20 cellular contexts compared by ENCODE assay signal in genomic region chr17:21345236-21345635, GRCh38. TPM values are rescaled to one million over a fixed set of nuclear protein-coding genes. Genes with fewer than 3 reads are reported as not detected.
DNase-seq lines count a peak whose midpoint lies in the region; ATAC-seq, FAIRE-seq and TF ChIP-seq lines count a peak whose summit lies in the region.
"Had no signal": no experiment of that assay in that cellular context is flagged by ENCODE, and none has a peak within 500 bp of the region (broad histone marks: within the 10 kb centered on the region; RNA-seq: fewer than 3 reads in every experiment).

No MANE protein-coding gene starts in this region.

- no peak for FAIRE-seq in GM12891 (lab: Jason Lieb, UNC)
- FAIRE-seq: K562 had no signal

- peak overlapping the region in 10 of 11 experiments; percentile 35 to 87 (median 70); a peak in 18 of 22 replicates for H3K4me2 ChIP-seq in BLaER1 treated with 17β-estradiol and CSF1 and Interleukin-3, amounts not matched to agents 10 nM and 100 nM
- peak overlapping the region; percentile 71 for H3K4me2 ChIP-seq in Karpas-422 (ENCODE audit: low read depth, low read length, poor library complexity, severe bottlenecking)

- DNase-seq in Karpas-422 (peak; percentile 80), coronary artery (ENCODE audit: low spot score) (peak; percentile 67), posterior vena cava (ENCODE audit: low spot score) (peak; percentile 72), GM12891 (ENCODE audit: insufficient read length, low spot score) (no peak)
- DNase-seq in stimulated activated CD4-positive, alpha-beta T cell treated with anti-CD3 and anti-CD28 coated beads, Interleukin-4, amount 100 ng/mL, for 4 hours: no peak
- DNase-seq: activated CD4-positive, alpha-beta T cell treated with anti-CD3 and anti-CD28 coated beads, Interleukin-2, amount 50 U/mL, for 48 hours; DND-41; heart right ventricle; mesendoderm; MV-4-11; NCI-H187 treated with DMSO at 0.1 percent for 48 hours; NCI-H446 treated with DMSO at 0.1 percent for 48 hours; SHP77 treated with DMSO at 0.1 percent for 48 hours; stimulated activated CD4-positive, alpha-beta T cell treated with anti-CD3 and anti-CD28 coated beads, Interleukin-12 subunit alpha, Interleukin-12 subunit beta, amount 100 ng/mL, for 4 hours; T-helper 2 cell had no signal

- ATAC-seq in esophagus mucosa: no peak
- ATAC-seq: activated naive CD4-positive, alpha-beta T cell treated with anti-CD3 and anti-CD28 coated beads, Interleukin-2, amount 50 U/mL, for 72 hours; K562 had no signal

- H3K27ac ChIP-seq in BLaER1 treated with 17β-estradiol and CSF1 and Interleukin-3, amounts not matched to agents 10 nM and 100 nM: peak overlapping the region in 4 of 11 experiments; percentile 15 to 42 (median 23); a peak in 3 of 22 replicates
- H3K27ac ChIP-seq in Karpas-422 (ENCODE audit: low read length) (peak overlapping the region; percentile 93), coronary artery (no peak overlapping the region)
- H3K27ac ChIP-seq: heart right ventricle, VCaP had no signal

- H4K20me1 ChIP-seq in BLaER1 treated with 17β-estradiol and CSF1 and Interleukin-3, amounts not matched to agents 10 nM and 100 nM: no peaks in the 10 kb centered on the region
- no peaks in the 10 kb centered on the region for H4K20me1 ChIP-seq in Karpas-422 (ENCODE audit: insufficient read depth, low read depth, low read length)

- no peak for TF ChIP-seq POLR2A in GM12891 (IDR thresholded peaks at IDR 0.05; ENCODE audit: low read depth, low read length)

- H3K9me2 ChIP-seq in Karpas-422 (replicated peaks; ENCODE audit: insufficient read depth, low read length): no peaks in the 10 kb centered on the region

- no peak for TF ChIP-seq CTCF in coronary artery (IDR thresholded peaks at IDR 0.05)

- H3K4me3 ChIP-seq in BLaER1 treated with 17β-estradiol and CSF1 and Interleukin-3, amounts not matched to agents 10 nM and 100 nM: no peak overlapping the region; a peak in 1 of 20 replicates
- H3K4me3 ChIP-seq in Karpas-422 (ENCODE audit: low read length) (peak overlapping the region; percentile 52), coronary artery (no peak overlapping the region)
- H3K4me3 ChIP-seq: heart right ventricle, K562 had no signal

- intact Hi-C loops in posterior vena cava (cut with DNase I): no loop called here

- H3K79me2 ChIP-seq in Karpas-422 (ENCODE audit: low read length): no peaks in the 10 kb centered on the region

- H2AFZ ChIP-seq in Karpas-422 (ENCODE audit: low read length): peak overlapping the region; percentile 83; the same call in 1 of the 2 replicates

- peak overlapping the region in 4 of 11 experiments; percentile 8 to 46 (median 17); a peak in 1 of 22 replicates for H3K9ac ChIP-seq in BLaER1 treated with 17β-estradiol and CSF1 and Interleukin-3, amounts not matched to agents 10 nM and 100 nM
- H3K9ac ChIP-seq in Karpas-422 (ENCODE audit: low read length): peak overlapping the region; percentile 74

- H3K9me3 ChIP-seq in BLaER1 treated with 17β-estradiol and CSF1 and Interleukin-3, amounts not matched to agents 10 nM and 100 nM (replicated peaks in 1 of 11): no peaks in the 10 kb centered on the region
- H3K9me3 ChIP-seq in Karpas-422 (ENCODE audit: low read length): no peaks in the 10 kb centered on the region
- H3K9me3 ChIP-seq: heart right ventricle had no signal

- no peaks in the 10 kb centered on the region for H3K36me3 ChIP-seq in BLaER1 treated with 17β-estradiol and CSF1 and Interleukin-3, amounts not matched to agents 10 nM and 100 nM
- H3K36me3 ChIP-seq in Karpas-422 (ENCODE audit: insufficient read depth, low read length): no peaks in the 10 kb centered on the region
- H3K36me3 ChIP-seq: heart right ventricle had no signal

- peaks cover 0 to 4% (median 0%) of the 10 kb centered on the region in 11 experiments; a peak in 1 of 22 replicates for H3K27me3 ChIP-seq in BLaER1 treated with 17β-estradiol and CSF1 and Interleukin-3, amounts not matched to agents 10 nM and 100 nM
- no peaks in the 10 kb centered on the region for H3K27me3 ChIP-seq in Karpas-422 (ENCODE audit: low read length)
- H3K27me3 ChIP-seq: heart right ventricle had no signal

- H3K4me1 ChIP-seq in BLaER1 treated with 17β-estradiol and CSF1 and Interleukin-3, amounts not matched to agents 10 nM and 100 nM: peaks cover 9 to 70% (median 50%) of the 10 kb centered on the region in 10 experiments; a peak in 19 of 20 replicates
- H3K4me1 ChIP-seq in Karpas-422 (ENCODE audit: low read length): peaks cover 60% of the 10 kb centered on the region

TF ChIP-seq in GM12891, 5 proteins besides CTCF, POLR2A, EP300 and RAD21:
- no peak for TF ChIP-seq PAX5 (IDR thresholded peaks at IDR 0.05; ENCODE audit: insufficient read depth, low read length, severe bottlenecking)

RNA-seq across cellular contexts. Expression of gene KCNJ12, which starts 30.9 kb away (rescaled TPM):
- 0.22 and 1.1 TPM in 2 replicates for total RNA-seq in Karpas-422 (2014; rRNA removed; shearing (Covaris generic); ENCODE audit: low replicate concordance)
- total RNA-seq in posterior vena cava (1 to 10 TPM; 6.8 to 6.9 TPM), esophagus mucosa (not detected)
- not detected for polyA plus RNA-seq in GM12891 (2012; ENCODE audit: low read depth, missing spikeins)
- total RNA-seq: activated naive CD4-positive, alpha-beta T cell treated with anti-CD3 and anti-CD28 coated beads, Interleukin-2, amount 50 U/mL, for 72 hours had no signal
- polyA plus RNA-seq: K562 had no signal

Comparison
In these comparisons a context has a peak if more than half of its experiments do, and no peak if none do; other contexts are left out.
1. DNase-seq: peak in Karpas-422 (single experiment), coronary artery (single experiment) and posterior vena cava (single experiment); none in stimulated activated CD4-positive, alpha-beta T cell treated with anti-CD3 and anti-CD28 coated beads, Interleukin-4, amount 100 ng/mL, for 4 hours (0 of 2) and GM12891 (single experiment).